ENCODE assay signal across 18 cellular contexts in genomic region chr9:129379181-129379836, GRCh38.
DNase-seq lines count a peak whose midpoint lies in the region; ATAC-seq, FAIRE-seq and TF ChIP-seq lines count a peak whose summit lies in the region.
"Had no signal": no experiment of that assay in that cellular context is flagged by ENCODE, and none has a peak within 500 bp of the region (broad histone marks: within the 10 kb centered on the region; RNA-seq: fewer than 3 reads in every experiment).

No MANE protein-coding gene starts in this region.

- no peak overlapping the region for H3K27ac ChIP-seq in HepG2 (ENCODE audit: extremely low read length, insufficient read depth, low read length)
- no peak overlapping the region for H3K27ac ChIP-seq in right lobe of liver
- H3K27ac ChIP-seq: C4-2B had no signal

- no peaks in the 10 kb centered on the region for H3K36me3 Mint-ChIP-seq in brain
- H3K36me3 Mint-ChIP-seq in nephron (ENCODE audit: low read depth): no peaks in the 10 kb centered on the region
- no peaks in the 10 kb centered on the region for H3K36me3 Mint-ChIP-seq in activated CD4-positive, alpha-beta T cell treated with anti-CD3 and anti-CD28 coated beads for 36 hours (ENCODE audit: low read depth)

- H3K4me1 ChIP-seq in HepG2 (ENCODE audit: insufficient read depth, low read length) (peaks cover 11% of the 10 kb centered on the region; the same call in 1 of the 2 replicates), right lobe of liver (peaks cover 0 to 10% (median 6%) of the 10 kb centered on the region in 4 donors), BE2C (peaks cover 9% of the 10 kb centered on the region)

- TF ChIP-seq RAD21 in HepG2 (CRISPR knock-in tag; IDR thresholded peaks at IDR 0.05): no peak

- no peak overlapping the region for H3K9ac ChIP-seq in HepG2 (ENCODE audit: insufficient read depth, low read depth, low read length)

- in situ Hi-C loops in HepG2 (cut with HindIII; ENCODE audit: extremely low pct_ligation_motif_present, low pct_unique_long_range_greater_than_20kb): no loop called here

- H3K4me2 ChIP-seq in HepG2 (ENCODE audit: low read depth, low read length): no peak overlapping the region

- H3K9me3 Mint-ChIP-seq in brain (peaks cover 0 to 8% (median 4%) of the 10 kb centered on the region in 5 experiments), nephron (peaks cover 4% of the 10 kb centered on the region)
- no peaks in the 10 kb centered on the region for H3K9me3 Mint-ChIP-seq in activated CD4-positive, alpha-beta T cell treated with anti-CD3 and anti-CD28 coated beads for 36 hours (ENCODE audit: low read depth)

- POLR2A ChIA-PET in HepG2 (lab: Yijun Ruan, JAX): no interaction called here
- POLR2A ChIA-PET in activated CD4-positive, alpha-beta T cell treated with anti-CD3 and anti-CD28 coated beads for 36 hours (lab: Charles Lee): no interaction called here

- H3K4me1 Mint-ChIP-seq in brain (peaks cover 36% of the 10 kb centered on the region), nephron (peaks cover 26% of the 10 kb centered on the region)
- peaks cover 5% of the 10 kb centered on the region for H3K4me1 Mint-ChIP-seq in activated CD4-positive, alpha-beta T cell treated with anti-CD3 and anti-CD28 coated beads for 36 hours

- DNase-seq in HepG2 (ENCODE audit: low spot score): no peak
- no peak for DNase-seq in right lobe of liver
- DNase-seq in cortex of kidney (lab: John Stamatoyannopoulos, UW): no peak
- DNase-seq in activated CD4-positive, alpha-beta T cell treated with anti-CD3 and anti-CD28 coated beads for 36 hours: no peak
- DNase-seq in BE2C: no peak
- DNase-seq: EL, IMR-90, Kasumi-1, MM.1S, NCI-H1105 treated with DMSO at 0.1 percent for 48 hours, NCI-H187 treated with DMSO at 0.1 percent for 48 hours, NCI-H774 had no signal

- H3K27me3 Mint-ChIP-seq in brain (peaks cover 13% of the 10 kb centered on the region), nephron (ENCODE audit: low read depth) (no peaks in the 10 kb centered on the region)
- no peaks in the 10 kb centered on the region for H3K27me3 Mint-ChIP-seq in activated CD4-positive, alpha-beta T cell treated with anti-CD3 and anti-CD28 coated beads for 36 hours

- H3K79me2 ChIP-seq in HepG2 (ENCODE audit: insufficient read depth, low read length): no peaks in the 10 kb centered on the region

- CTCF ChIA-PET in HepG2 (lab: Yijun Ruan, JAX; ENCODE audit: low intra/inter-chr PET ratio, low total read pairs): no interaction called here
- CTCF ChIA-PET in activated CD4-positive, alpha-beta T cell treated with anti-CD3 and anti-CD28 coated beads for 36 hours (lab: Charles Lee): no interaction called here

- ATAC-seq in HepG2 (no peak), right lobe of liver (no peak), GM18861 (IDR thresholded peaks at IDR 0.05; ENCODE audit: unreplicated experiment) (no peak)
- no peak for ATAC-seq in activated CD4-positive, alpha-beta T cell treated with anti-CD3 and anti-CD28 coated beads for 36 hours
- ATAC-seq: Panc1 had no signal

- 39% methylated on average over 10 of the region's 16 CpGs for WGBS in HepG2 (ENCODE audit: low lambda C conversion rate)
- 88% methylated on average over 4 of the region's 16 CpGs for WGBS in right lobe of liver (ENCODE audit: insufficient coverage, low coverage, low lambda C conversion rate, missing lambda C conversion rate)

- H3K4me3 Mint-ChIP-seq in brain: no peak overlapping the region
- no peak overlapping the region for H3K4me3 Mint-ChIP-seq in nephron
- no peak overlapping the region for H3K4me3 Mint-ChIP-seq in activated CD4-positive, alpha-beta T cell treated with anti-CD3 and anti-CD28 coated beads for 36 hours

- intact Hi-C loops in HepG2 (cut with micrococcal nuclease; ENCODE audit: unreplicated experiment): no loop called here
- intact Hi-C loops in right lobe of liver (cut with DNase I): no loop called here
- intact Hi-C loops in activated CD4-positive, alpha-beta T cell treated with anti-CD3 and anti-CD28 coated beads for 36 hours (cut with DNase I, micrococcal nuclease): no loop called here

- H3K9me3 ChIP-seq in HepG2 (ENCODE audit: low read length): no peaks in the 10 kb centered on the region
- H3K9me3 ChIP-seq in right lobe of liver: no peaks in the 10 kb centered on the region
- no peaks in the 10 kb centered on the region for H3K9me3 ChIP-seq in BE2C

- no peaks in the 10 kb centered on the region for H4K20me1 ChIP-seq in HepG2 (ENCODE audit: insufficient read depth, low read length)

- H2AFZ ChIP-seq in HepG2 (ENCODE audit: low read length): no peak overlapping the region

- TF ChIP-seq CTCF in HepG2 (CRISPR knock-in tag; IDR thresholded peaks at IDR 0.05) (no peak), right lobe of liver (IDR thresholded peaks at IDR 0.05) (no peak), brain (conservative IDR thresholded peaks at IDR 0.05) (no peak), nephron (IDR thresholded peaks at IDR 0.05; ENCODE audit: unreplicated experiment in 3 of 3) (no peak), BE2C (IDR thresholded peaks at IDR 0.05; ENCODE audit: low read depth, low read length) (no peak)

- TF ChIP-seq EP300 in HepG2 (IDR thresholded peaks at IDR 0.05; ENCODE audit: low read depth in 2 of 2, low read length in 2 of 2) (no peak), HepG2 (CRISPR knock-in tag; IDR thresholded peaks at IDR 0.05; ENCODE audit: borderline replicate concordance) (no peak)

- FAIRE-seq in HepG2 (lab: Jason Lieb, UNC): no peak
- FAIRE-seq: H54 had no signal

- no peaks in the 10 kb centered on the region for H3K36me3 ChIP-seq in HepG2 (replicated peaks in 1 of 2; ENCODE audit: control insufficient read depth in 1 of 2, insufficient read depth in 2 of 2, low read length in 2 of 2)
- H3K36me3 ChIP-seq in right lobe of liver: no peaks in the 10 kb centered on the region
- H3K36me3 ChIP-seq in BE2C: no peaks in the 10 kb centered on the region

- H3K27me3 ChIP-seq in HepG2 (ENCODE audit: control insufficient read depth in 1 of 2, insufficient read depth in 2 of 2, low read length in 2 of 2) (peaks cover 4 to 19% of the 10 kb centered on the region in 2 experiments; a peak in 4 of 5 replicates), right lobe of liver (no peaks in the 10 kb centered on the region), BE2C (no peaks in the 10 kb centered on the region)

- H3K27ac Mint-ChIP-seq in brain: peak overlapping the region in 3 of 5 experiments; percentile 66 to 97 (median 72)
- H3K27ac Mint-ChIP-seq in nephron: peak overlapping the region in 2 of 3 experiments; percentile 71 to 82
- H3K27ac Mint-ChIP-seq in activated CD4-positive, alpha-beta T cell treated with anti-CD3 and anti-CD28 coated beads for 36 hours: no peak overlapping the region

- no TSS peak for BruUV-seq in HepG2 (replicated peaks; lab: Mats Ljungman, UMichigan)

- TF ChIP-seq POLR2A in HepG2 (IDR thresholded peaks at IDR 0.05; ENCODE audit: insufficient read depth in 1 of 2, low read depth in 2 of 2, low read length in 2 of 2) (no peak), right lobe of liver (IDR thresholded peaks at IDR 0.05) (no peak)

- no peak overlapping the region for H3K4me3 ChIP-seq in HepG2 (replicated peaks in 1 of 3; ENCODE audit: insufficient read depth in 1 of 3, low read depth in 2 of 3, low read length in 3 of 3)
- H3K4me3 ChIP-seq in right lobe of liver: no peak overlapping the region
- H3K4me3 ChIP-seq in BE2C (ENCODE audit: low read depth, low read length): no peak overlapping the region

TF ChIP-seq in HepG2, 621 proteins besides CTCF, POLR2A, EP300 and RAD21:
- TF ChIP-seq MNT (IDR thresholded peaks at IDR 0.05) (peak; percentile 94), SSRP1 (CRISPR knock-in tag; IDR thresholded peaks at IDR 0.05) (no peak)
